ENCODE assay signal across 13 cellular contexts in genomic region chr12:639566-639965, GRCh38. TPM values are rescaled to one million over a fixed set of nuclear protein-coding genes. Genes with fewer than 3 reads are reported as not detected.
DNase-seq lines count a peak whose midpoint lies in the region; ATAC-seq, FAIRE-seq and TF ChIP-seq lines count a peak whose summit lies in the region.
"Had no signal": no experiment of that assay in that cellular context is flagged by ENCODE, and none has a peak within 500 bp of the region (broad histone marks: within the 10 kb centered on the region; RNA-seq: fewer than 3 reads in every experiment).

No MANE protein-coding gene starts in this region.

- peak overlapping the region; percentile 40 for H3K4me3 Mint-ChIP-seq in CD4-positive, alpha-beta T cell
- H3K4me3 Mint-ChIP-seq in activated naive CD8-positive, alpha-beta T cell treated with anti-CD3 and anti-CD28 coated beads, Interleukin-2, amount 50 U/mL, for 24 hours, result no peak overlapping the region

- no peak for DNase-seq in CD4-positive, alpha-beta T cell
- peak; percentile 29 for DNase-seq in GM12891 (ENCODE audit: insufficient read length, low spot score)
- peak; percentile 35 for DNase-seq in activated naive CD8-positive, alpha-beta T cell treated with anti-CD3 and anti-CD28 coated beads, Interleukin-2, amount 50 U/mL, for 24 hours
- no peak for DNase-seq in trophoblast cell
- DNase-seq in anterior cingulate cortex (lab: John Stamatoyannopoulos, UW), result no peak
- no peak for DNase-seq in SJCRH30
- no peak for DNase-seq in HuH-7 (ENCODE audit: low spot score)
- DNase-seq: DMS53, NCI-H1417, NCI-H82, occipital lobe had no signal

- no peak for TF ChIP-seq CTCF in CD4-positive, alpha-beta T cell (IDR thresholded peaks at IDR 0.05)

- H3K23ac ChIP-seq in trophoblast cell (ENCODE audit: low read length), result no peak overlapping the region

- H3K4me1 ChIP-seq in trophoblast cell (ENCODE audit: control insufficient read depth in 1 of 2, insufficient read depth in 2 of 2, low read length in 2 of 2) (peaks cover 9 to 15% of the 10 kb centered on the region in 2 experiments), SJCRH30 (no peaks in the 10 kb centered on the region)

- ATAC-seq in CD4-positive, alpha-beta T cell (ENCODE audit: poor library complexity), result no peak
- ATAC-seq in activated naive CD8-positive, alpha-beta T cell treated with anti-CD3 and anti-CD28 coated beads, Interleukin-2, amount 50 U/mL, for 24 hours, result peak; percentile 86
- ATAC-seq: SK-N-SH treated with all-trans-retinoic acid at 6 μM for 48 hours had no signal

- no peak overlapping the region for H3K4me2 ChIP-seq in trophoblast cell (ENCODE audit: low read length)

- no peaks in the 10 kb centered on the region for H3K27me3 ChIP-seq in CD4-positive, alpha-beta T cell (ENCODE audit: control insufficient read depth, insufficient read depth, low read length)
- H3K27me3 ChIP-seq in trophoblast cell (ENCODE audit: insufficient read depth, low read length), result no peaks in the 10 kb centered on the region
- no peaks in the 10 kb centered on the region for H3K27me3 ChIP-seq in SJCRH30

- no peaks in the 10 kb centered on the region for H3K9me3 ChIP-seq in CD4-positive, alpha-beta T cell (ENCODE audit: control insufficient read depth, low read length)
- H3K9me3 ChIP-seq in trophoblast cell (ENCODE audit: insufficient read depth, low read depth, low read length) (peaks cover 3% of the 10 kb centered on the region), SJCRH30 (replicated peaks) (no peaks in the 10 kb centered on the region)

- H4K8ac ChIP-seq in trophoblast cell (ENCODE audit: low read depth, low read length), result no peak overlapping the region

- POLR2A ChIA-PET in CD4-positive, alpha-beta T cell (lab: Charles Lee), result interaction anchor here (0.5 to 1.9 kb wide), 2 partner anchors 9 to 111 kb away, joined by 3 to 8 read pairs; no protein-coding TSS in a partner anchor

- H2AK5ac ChIP-seq in trophoblast cell (ENCODE audit: low read length), result no peak overlapping the region

- peaks cover 48% of the 10 kb centered on the region for H3K4me1 Mint-ChIP-seq in CD4-positive, alpha-beta T cell (ENCODE audit: low read depth)
- H3K4me1 Mint-ChIP-seq in activated naive CD8-positive, alpha-beta T cell treated with anti-CD3 and anti-CD28 coated beads, Interleukin-2, amount 50 U/mL, for 24 hours, result peaks cover 61% of the 10 kb centered on the region

- H3K27ac ChIP-seq in CD4-positive, alpha-beta T cell (ENCODE audit: low read depth, low read length), result peak overlapping the region; percentile 52
- H3K27ac ChIP-seq in trophoblast cell (ENCODE audit: low read depth, low read length) (no peak overlapping the region), SJCRH30 (no peak overlapping the region)

- H3K27me3 Mint-ChIP-seq in CD4-positive, alpha-beta T cell, result no peaks in the 10 kb centered on the region
- no peaks in the 10 kb centered on the region for H3K27me3 Mint-ChIP-seq in activated naive CD8-positive, alpha-beta T cell treated with anti-CD3 and anti-CD28 coated beads, Interleukin-2, amount 50 U/mL, for 24 hours

- peak overlapping the region; percentile 85 for H3K27ac Mint-ChIP-seq in CD4-positive, alpha-beta T cell
- peak overlapping the region; percentile 85 for H3K27ac Mint-ChIP-seq in activated naive CD8-positive, alpha-beta T cell treated with anti-CD3 and anti-CD28 coated beads, Interleukin-2, amount 50 U/mL, for 24 hours

- no peaks in the 10 kb centered on the region for H3K9me3 Mint-ChIP-seq in CD4-positive, alpha-beta T cell
- H3K9me3 Mint-ChIP-seq in activated naive CD8-positive, alpha-beta T cell treated with anti-CD3 and anti-CD28 coated beads, Interleukin-2, amount 50 U/mL, for 24 hours, result no peaks in the 10 kb centered on the region

- peaks cover 21% of the 10 kb centered on the region for H3K79me1 ChIP-seq in trophoblast cell (ENCODE audit: low read length)

- H3K14ac ChIP-seq in trophoblast cell (ENCODE audit: low read length), result no peak overlapping the region

- peak; percentile 88 for FAIRE-seq in GM12891 (lab: Jason Lieb, UNC)
- FAIRE-seq: bronchial epithelial cell had no signal

- no peak overlapping the region for H3K4ac ChIP-seq in trophoblast cell (ENCODE audit: low read depth, low read length)

- TF ChIP-seq POLR2A in GM12891 (IDR thresholded peaks at IDR 0.05; ENCODE audit: low read depth, low read length), result no peak

- no peak overlapping the region for H2BK5ac ChIP-seq in trophoblast cell (ENCODE audit: low read depth, low read length, poor library complexity)

- H2BK120ac ChIP-seq in trophoblast cell (ENCODE audit: insufficient read depth, low read length, poor library complexity), result no peak overlapping the region

- peak overlapping the region; percentile 1 for H2BK12ac ChIP-seq in trophoblast cell (ENCODE audit: low read length)

- CTCF ChIA-PET in CD4-positive, alpha-beta T cell (lab: Charles Lee), result interaction anchor here (0.7 to 1.0 kb wide), 2 partner anchors 70 to 111 kb away, joined by 3 read pairs; no protein-coding TSS in a partner anchor

- intact Hi-C loops in CD4-positive, alpha-beta T cell (cut with DNase I, micrococcal nuclease), result no loop called here

- H3K9ac ChIP-seq in trophoblast cell (ENCODE audit: low read length), result no peak overlapping the region

- WGBS in trophoblast cell (ENCODE audit: extremely low coverage, insufficient coverage, insufficient read length), result no CpG with 5 or more reads among the region's 5 CpGs

- H3K36me3 ChIP-seq in trophoblast cell (ENCODE audit: control insufficient read depth in 1 of 2, insufficient read depth in 2 of 2, low read length in 2 of 2) (no peaks in the 10 kb centered on the region), SJCRH30 (no peaks in the 10 kb centered on the region)

- H3K79me2 ChIP-seq in trophoblast cell (ENCODE audit: control insufficient read depth, insufficient read depth, low read length, poor library complexity), result peaks cover 5% of the 10 kb centered on the region

- H3K18ac ChIP-seq in trophoblast cell (ENCODE audit: low read length), result no peak overlapping the region

- H3K4me3 ChIP-seq in trophoblast cell (ENCODE audit: low read depth, low read length), result no peak overlapping the region
- H3K4me3 ChIP-seq in SJCRH30, result no peak overlapping the region

- H4K91ac ChIP-seq in trophoblast cell (ENCODE audit: low read depth, low read length), result no peak overlapping the region

- H2AFZ ChIP-seq in trophoblast cell (ENCODE audit: insufficient read depth, low read length, poor library complexity), result no peak overlapping the region

- H4K12ac ChIP-seq in trophoblast cell (ENCODE audit: low read depth, low read length), result no peak overlapping the region

- H3K36me3 Mint-ChIP-seq in CD4-positive, alpha-beta T cell (ENCODE audit: low read depth), result no peaks in the 10 kb centered on the region
- no peaks in the 10 kb centered on the region for H3K36me3 Mint-ChIP-seq in activated naive CD8-positive, alpha-beta T cell treated with anti-CD3 and anti-CD28 coated beads, Interleukin-2, amount 50 U/mL, for 24 hours (ENCODE audit: low read depth)

TF ChIP-seq in GM12891, 5 proteins besides CTCF, POLR2A, EP300 and RAD21:
- TF ChIP-seq PAX5 (IDR thresholded peaks at IDR 0.05; ENCODE audit: insufficient read depth, low read length, severe bottlenecking) (no peak), TAF1 (IDR thresholded peaks at IDR 0.05; ENCODE audit: low read depth, low read length) (no peak), SPI1 (IDR thresholded peaks at IDR 0.05; ENCODE audit: low read depth, low read length) (no peak)

RNA-seq across cellular contexts. Expression of gene NINJ2, which starts 23.7 kb away (rescaled TPM):
- 1 to 10 TPM; 1.1 to 3.4 TPM for total RNA-seq in CD4-positive, alpha-beta T cell
- 15.5 TPM for polyA plus RNA-seq in GM12891 (2012; ENCODE audit: low read depth, missing spikeins)
- 0.12 and 0.21 TPM in 2 replicates for polyA plus RNA-seq in trophoblast cell (2013)
- total RNA-seq in SJCRH30 (2014; rRNA removed; shearing (Covaris generic)), result 0.24 TPM in 1 of 2 replicates, not detected in the other

Comparison
In these comparisons a context has a peak if more than half of its experiments do, and no peak if none do; other contexts are left out.
1. DNase-seq: peak in GM12891 (single experiment) and activated naive CD8-positive, alpha-beta T cell treated with anti-CD3 and anti-CD28 coated beads, Interleukin-2, amount 50 U/mL, for 24 hours (single experiment); none in CD4-positive, alpha-beta T cell (0 of 10), trophoblast cell (0 of 2), anterior cingulate cortex (0 of 58), SJCRH30 (0 of 2) and HuH-7 (single experiment).